Comparison of ENCODE assay signal across 37 cellular contexts in the genomic region with DNA sequence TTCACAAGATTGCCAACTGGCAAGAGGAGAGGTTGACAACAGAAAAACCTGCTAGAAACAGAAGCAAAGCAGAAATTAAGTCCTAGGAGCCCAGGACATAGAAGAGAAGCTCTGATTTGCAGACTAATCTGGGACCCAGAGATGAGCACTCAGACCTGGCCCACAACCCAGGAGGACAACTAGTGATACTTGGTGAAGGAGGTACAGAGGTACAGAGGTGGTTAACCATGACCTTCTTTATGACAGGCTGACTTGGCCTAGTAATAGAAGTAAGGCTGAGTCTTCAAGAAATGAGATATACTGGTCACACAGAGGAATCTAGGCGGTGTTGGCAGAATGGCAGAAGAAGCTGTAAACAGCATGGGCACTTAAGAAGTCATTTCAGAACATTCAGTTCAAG.
"Had no signal": no experiment of that assay in that cellular context is flagged by ENCODE, and none has a peak within 500 bp of the region (broad histone marks: within the 10 kb centered on the region; RNA-seq: fewer than 3 reads in every experiment).

No MANE protein-coding gene starts in this region.

- H3K27me3 ChIP-seq: ascending aorta, cardiac muscle cell had no signal

- H3K9me3 Mint-ChIP-seq: activated CD4-positive, alpha-beta memory T cell treated with anti-CD3 and anti-CD28 coated beads for 36 hours; activated CD4-positive, alpha-beta T cell treated with anti-CD3 and anti-CD28 coated beads, Interleukin-2, amount 10 ng/mL, durations not matched to agents 24 days and 14 days; activated CD8-positive, alpha-beta T cell treated with anti-CD3 and anti-CD28 coated beads for 36 hours; activated naive CD4-positive, alpha-beta T cell treated with anti-CD3 and anti-CD28 coated beads, Interleukin-2, amount 10 ng/mL, durations not matched to agents 7 days and 5 days; activated naive CD4-positive, alpha-beta T cell treated with anti-CD3 and anti-CD28 coated beads, Interleukin-2, amount 50 U/mL, for 24 hours; activated naive CD8-positive, alpha-beta T cell treated with anti-CD3 and anti-CD28 coated beads, Interleukin-2, amount 10 ng/mL, durations not matched to agents 7 days and 5 days; activated naive CD8-positive, alpha-beta T cell treated with anti-CD3 and anti-CD28 coated beads, Interleukin-2, amount 50 U/mL, for 24 hours; activated T-cell treated with anti-CD3 and anti-CD28 coated beads, Interleukin-2, amount 50 U/mL, for 4 hours; activated T-cell treated with anti-CD3 and anti-CD28 coated beads, Interleukin-2, amount 50 U/mL, for 72 hours; activated T-helper 1 cell treated with anti-CD3 and anti-CD28 coated beads, Interleukin-12 subunit alpha, Interleukin-12 subunit beta, Interleukin-2, Interleukin-4 antibody, amounts not matched to agents 30 ng/mL and 10 ng/mL and 1 ng/mL, durations not matched to agents 14 hours and 24 hours and 36 hours; activated T-helper 2 cell treated with anti-CD3 and anti-CD28 coated beads, Interferon-gamma antibody, Interleukin-2, Interleukin-4, amounts not matched to agents 10 μg/mL and 5 μg/mL and 100 μg/mL, durations not matched to agents 14 hours and 24 hours and 36 hours; brain; central memory CD8-positive, alpha-beta T cell; T-helper 1 cell treated with Interleukin-12 subunit alpha and Interleukin-12 subunit beta and Interleukin-4 antibody, amounts not matched to agents 30 μg/mL and 1 μg/mL, for 36 hours; T-helper 2 cell treated with Interferon-gamma antibody and Interleukin-4, amounts not matched to agents 5 μg/mL and 100 μg/mL, for 36 hours had no signal

- H3K36me3 ChIP-seq: ascending aorta, cardiac muscle cell had no signal

- H3K27ac Mint-ChIP-seq: activated B cell treated with CpG ODN at 0.5 μM for 24 hours; activated CD4-positive, alpha-beta memory T cell treated with anti-CD3 and anti-CD28 coated beads for 36 hours; activated CD4-positive, alpha-beta T cell treated with anti-CD3 and anti-CD28 coated beads, Interleukin-2, amount 10 ng/mL, durations not matched to agents 24 days and 14 days; activated CD8-positive, alpha-beta T cell treated with anti-CD3 and anti-CD28 coated beads for 36 hours; activated naive CD4-positive, alpha-beta T cell treated with anti-CD3 and anti-CD28 coated beads, Interleukin-2, amount 10 ng/mL, durations not matched to agents 7 days and 5 days; activated naive CD4-positive, alpha-beta T cell treated with anti-CD3 and anti-CD28 coated beads, Interleukin-2, amount 50 U/mL, for 24 hours; activated naive CD8-positive, alpha-beta T cell; activated naive CD8-positive, alpha-beta T cell treated with anti-CD3 and anti-CD28 coated beads, Interleukin-2, amount 10 ng/mL, durations not matched to agents 7 days and 5 days; activated naive CD8-positive, alpha-beta T cell treated with anti-CD3 and anti-CD28 coated beads, Interleukin-2, amount 50 U/mL, for 24 hours; activated T-cell treated with anti-CD3 and anti-CD28 coated beads, Interleukin-2, amount 50 U/mL, for 72 hours; activated T-helper 1 cell treated with anti-CD3 and anti-CD28 coated beads, Interleukin-12 subunit alpha, Interleukin-12 subunit beta, Interleukin-2, Interleukin-4 antibody, amounts not matched to agents 30 ng/mL and 10 ng/mL and 1 ng/mL, durations not matched to agents 14 hours and 24 hours and 36 hours; activated T-helper 2 cell treated with anti-CD3 and anti-CD28 coated beads, Interferon-gamma antibody, Interleukin-2, Interleukin-4, amounts not matched to agents 10 μg/mL and 5 μg/mL and 100 μg/mL, durations not matched to agents 14 hours and 24 hours and 36 hours; brain; T-helper 1 cell treated with Interleukin-12 subunit alpha and Interleukin-12 subunit beta and Interleukin-4 antibody, amounts not matched to agents 30 μg/mL and 1 μg/mL, for 36 hours; T-helper 2 cell treated with Interferon-gamma antibody and Interleukin-4, amounts not matched to agents 5 μg/mL and 100 μg/mL, for 36 hours had no signal

- H3K4me1 Mint-ChIP-seq: activated CD4-positive, alpha-beta T cell treated with anti-CD3 and anti-CD28 coated beads, Interleukin-2, amount 10 ng/mL, durations not matched to agents 24 days and 14 days; activated naive CD4-positive, alpha-beta T cell treated with anti-CD3 and anti-CD28 coated beads, Interleukin-2, amount 10 ng/mL, durations not matched to agents 7 days and 5 days; activated naive CD4-positive, alpha-beta T cell treated with anti-CD3 and anti-CD28 coated beads, Interleukin-2, amount 50 U/mL, for 24 hours; activated naive CD8-positive, alpha-beta T cell treated with anti-CD3 and anti-CD28 coated beads, Interleukin-2, amount 50 U/mL, for 24 hours; central memory CD8-positive, alpha-beta T cell had no signal

- H3K27me3 Mint-ChIP-seq: activated CD4-positive, alpha-beta memory T cell treated with anti-CD3 and anti-CD28 coated beads for 36 hours had no signal

- DNase-seq: activated B cell treated with CpG ODN at 0.5 μM for 24 hours; activated CD4-positive, alpha-beta memory T cell treated with anti-CD3 and anti-CD28 coated beads for 36 hours; activated CD4-positive, alpha-beta T cell treated with anti-CD3 and anti-CD28 coated beads for 4 hours; activated CD4-positive, alpha-beta T cell treated with anti-CD3 and anti-CD28 coated beads, Interleukin-2, amount 10 ng/mL, durations not matched to agents 24 days and 14 days; activated CD4-positive, alpha-beta T cell treated with anti-CD3 and anti-CD28 coated beads, Interleukin-2, amount 50 U/mL, for 1 hour; activated CD4-positive, alpha-beta T cell treated with anti-CD3 and anti-CD28 coated beads, Interleukin-2, amount 50 U/mL, for 4 hours; activated CD4-positive, CD25-positive, alpha-beta regulatory T cell treated with anti-CD3 and anti-CD28 coated beads, Interleukin-2, amount 50 U/mL, for 72 hours; activated CD8-positive, alpha-beta memory T cell treated with anti-CD3 and anti-CD28 coated beads, Interleukin-2, amount 50 U/mL, for 4 hours; activated CD8-positive, alpha-beta T cell treated with anti-CD3 and anti-CD28 coated beads for 36 hours; activated effector memory CD4-positive, alpha-beta T cell treated with Interleukin-2 at 50 U/mL for 16 hours; activated gamma-delta T cell; activated naive CD4-positive, alpha-beta T cell treated with anti-CD3 and anti-CD28 coated beads, Interleukin-2, amount 10 ng/mL, durations not matched to agents 7 days and 5 days; activated naive CD4-positive, alpha-beta T cell treated with Interleukin-2 at 50 U/mL for 16 hours; activated naive CD8-positive, alpha-beta T cell treated with anti-CD3 and anti-CD28 coated beads, Interleukin-2, amount 10 ng/mL, durations not matched to agents 7 days and 5 days; activated naive CD8-positive, alpha-beta T cell treated with anti-CD3 and anti-CD28 coated beads, Interleukin-2, amount 50 U/mL, for 24 hours; activated T-cell treated with anti-CD3 and anti-CD28 coated beads for 4 hours; activated T-cell treated with anti-CD3 and anti-CD28 coated beads, Interleukin-2, amount 50 U/mL, for 1 hour; activated T-cell treated with anti-CD3 and anti-CD28 coated beads, Interleukin-2, amount 50 U/mL, for 4 hours; activated T-cell treated with anti-CD3 and anti-CD28 coated beads, Interleukin-2, amount 50 U/mL, for 72 hours; amygdala; anterior cingulate cortex; caudate nucleus; cerebellar nuclear complex; T-helper 1 cell; T-helper 2 cell; T-helper 9 cell had no signal

- H3K27ac ChIP-seq: ascending aorta, cardiac muscle cell, VCaP had no signal

- H3K4me1 ChIP-seq: ascending aorta had no signal

- ATAC-seq: activated CD8-positive, alpha-beta T cell treated with anti-CD3 and anti-CD28 coated beads for 36 hours; activated naive CD8-positive, alpha-beta T cell treated with anti-CD3 and anti-CD28 coated beads, Interleukin-2, amount 50 U/mL, for 24 hours; activated T-cell treated with anti-CD3 and anti-CD28 coated beads, Interleukin-2, amount 50 U/mL, for 4 hours had no signal

- H3K4me3 Mint-ChIP-seq: activated B cell treated with CpG ODN at 0.5 μM for 24 hours; activated CD4-positive, alpha-beta memory T cell treated with anti-CD3 and anti-CD28 coated beads for 36 hours; activated CD4-positive, alpha-beta T cell treated with anti-CD3 and anti-CD28 coated beads, Interleukin-2, amount 10 ng/mL, durations not matched to agents 24 days and 14 days; activated CD8-positive, alpha-beta T cell treated with anti-CD3 and anti-CD28 coated beads for 36 hours; activated naive CD4-positive, alpha-beta T cell treated with anti-CD3 and anti-CD28 coated beads, Interleukin-2, amount 10 ng/mL, durations not matched to agents 7 days and 5 days; activated naive CD4-positive, alpha-beta T cell treated with anti-CD3 and anti-CD28 coated beads, Interleukin-2, amount 50 U/mL, for 24 hours; activated naive CD8-positive, alpha-beta T cell; activated naive CD8-positive, alpha-beta T cell treated with anti-CD3 and anti-CD28 coated beads, Interleukin-2, amount 10 ng/mL, durations not matched to agents 7 days and 5 days; activated naive CD8-positive, alpha-beta T cell treated with anti-CD3 and anti-CD28 coated beads, Interleukin-2, amount 50 U/mL, for 24 hours; activated T-cell treated with anti-CD3 and anti-CD28 coated beads, Interleukin-2, amount 50 U/mL, for 4 hours; activated T-cell treated with anti-CD3 and anti-CD28 coated beads, Interleukin-2, amount 50 U/mL, for 72 hours; activated T-helper 1 cell treated with anti-CD3 and anti-CD28 coated beads, Interleukin-12 subunit alpha, Interleukin-12 subunit beta, Interleukin-2, Interleukin-4 antibody, amounts not matched to agents 30 ng/mL and 10 ng/mL and 1 ng/mL, durations not matched to agents 14 hours and 24 hours and 36 hours; brain; central memory CD8-positive, alpha-beta T cell; T-helper 1 cell treated with Interleukin-12 subunit alpha and Interleukin-12 subunit beta and Interleukin-4 antibody, amounts not matched to agents 30 μg/mL and 1 μg/mL, for 36 hours; T-helper 2 cell treated with Interferon-gamma antibody and Interleukin-4, amounts not matched to agents 5 μg/mL and 100 μg/mL, for 36 hours had no signal

- H3K9me3 ChIP-seq: ascending aorta had no signal

- H3K4me3 ChIP-seq: ascending aorta, cardiac muscle cell had no signal
